ENCODE assay signal across 27 cellular contexts in genomic region chr3:146269271-146269670, GRCh38. TPM values are rescaled to one million over a fixed set of nuclear protein-coding genes. Genes with fewer than 3 reads are reported as not detected.
"Had no signal": no experiment of that assay in that cellular context is flagged by ENCODE, and none has a peak within 500 bp of the region (broad histone marks: within the 10 kb centered on the region; RNA-seq: fewer than 3 reads in every experiment).

No MANE protein-coding gene starts in this region.

- ATAC-seq: naive thymus-derived CD8-positive, alpha-beta T cell; natural killer cell treated with Interleukin-12 subunit alpha and Interleukin-12 subunit beta and Interleukin-15 and Interleukin-18, amount 100 ng/mL, for 72 hours; psoas muscle; right cardiac atrium; right lobe of liver; stimulated activated memory B cell treated with anti-CD40 and anti-IgM and Interleukin-4, amounts not matched to agents 10 μg/mL and 1 μg/mL and 100 μg/mL, for 72 hours; stimulated activated naive CD8-positive, alpha-beta T cell treated with anti-CD3 and anti-CD28 coated beads, Interleukin-15, amount 100 ng/mL, for 72 hours; stimulated activated naive CD8-positive, alpha-beta T cell treated with anti-CD3 and anti-CD28 coated beads, Interleukin-15, Interleukin-2, amounts not matched to agents 100 U/mL and 50 U/mL, for 24 hours; upper lobe of right lung had no signal

- H3K4me3 ChIP-seq: ovary, psoas muscle, right lobe of liver, sigmoid colon, suprapubic skin, testis, tibial artery, transverse colon, upper lobe of right lung, uterus had no signal

- DNase-seq: naive thymus-derived CD8-positive, alpha-beta T cell; nephron progenitor cell; nucleus accumbens; ovary; posterior cingulate gyrus; psoas muscle; right cardiac atrium; right lobe of liver; sigmoid colon; small intestine; stimulated activated CD4-positive, alpha-beta T cell treated with anti-CD3 and anti-CD28 coated beads, Interleukin-1b, Interleukin-23, amount 100 ng/mL, for 48 hours; stimulated activated CD4-positive, alpha-beta T cell treated with anti-CD3 and anti-CD28 coated beads, Interleukin-4, amount 100 ng/mL, for 1 hour; stimulated activated CD4-positive, alpha-beta T cell treated with anti-CD3 and anti-CD28 coated beads, Interleukin-4, amount 100 ng/mL, for 4 hours; stimulated activated CD8-positive, alpha-beta memory T cell treated with anti-CD3 and anti-CD28 coated beads, Interleukin-4, amount 100 ng/mL, for 48 hours; stimulated activated naive CD4-positive, alpha-beta T cell; stimulated activated naive CD8-positive, alpha-beta T cell treated with anti-CD3 and anti-CD28 coated beads, Interleukin-15, amount 100 ng/mL, for 72 hours; stimulated activated naive CD8-positive, alpha-beta T cell treated with anti-CD3 and anti-CD28 coated beads, Interleukin-15, Interleukin-2, amounts not matched to agents 100 U/mL and 50 U/mL, for 24 hours; substantia nigra; testis; tibial artery; transverse colon; upper lobe of right lung; uterus had no signal

- H3K9me3 ChIP-seq: neutrophil, ovary, psoas muscle, right lobe of liver, sigmoid colon, suprapubic skin, testis, tibial artery, transverse colon, upper lobe of right lung, uterus had no signal

- H3K27me3 ChIP-seq: neutrophil, ovary, right lobe of liver, sigmoid colon, suprapubic skin, testis, tibial artery, transverse colon, upper lobe of right lung, uterus had no signal

- H3K36me3 ChIP-seq: neutrophil, ovary, right lobe of liver, sigmoid colon, suprapubic skin, tibial artery, transverse colon, upper lobe of right lung, uterus had no signal

RNA-seq across cellular contexts. Expression of gene PLSCR4, which starts 18.4 kb away (rescaled TPM):
- total RNA-seq: naive thymus-derived CD8-positive, alpha-beta T cell; natural killer cell treated with Interleukin-12 subunit alpha and Interleukin-12 subunit beta and Interleukin-15 and Interleukin-18, amount 100 ng/mL, for 72 hours had no signal
